ENCODE assay signal across 31 cellular contexts in the genomic region with DNA sequence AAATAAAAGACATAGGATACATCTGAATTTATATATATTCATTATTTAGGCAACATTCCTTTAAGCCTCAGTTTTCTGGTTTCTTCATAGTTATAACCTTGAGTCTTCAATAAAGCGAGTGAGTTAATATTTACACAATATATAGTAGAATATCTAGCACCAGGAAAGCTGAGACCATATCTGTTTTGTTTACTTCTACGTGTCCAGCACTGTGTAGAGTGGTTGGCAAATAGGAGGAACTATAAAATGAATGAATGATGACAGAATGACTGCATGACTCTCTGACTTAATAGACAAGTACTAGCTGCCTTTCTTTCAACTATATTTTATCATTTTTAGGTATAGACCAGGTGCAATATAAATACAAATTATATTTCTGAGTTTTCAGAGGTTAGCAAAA.
"Had no signal": no experiment of that assay in that cellular context is flagged by ENCODE, and none has a peak within 500 bp of the region (broad histone marks: within the 10 kb centered on the region; RNA-seq: fewer than 3 reads in every experiment).

No MANE protein-coding gene starts in this region.

- ATAC-seq: activated CD4-positive, alpha-beta T cell treated with anti-CD3 and anti-CD28 coated beads for 36 hours; activated CD8-positive, alpha-beta memory T cell treated with anti-CD3 and anti-CD28 coated beads, Interleukin-2, amount 10 ng/mL, durations not matched to agents 7 days and 5 days; activated CD8-positive, alpha-beta T cell treated with anti-CD3 and anti-CD28 coated beads, Interleukin-2, amount 10 ng/mL, durations not matched to agents 7 days and 5 days; activated naive CD8-positive, alpha-beta T cell treated with anti-CD3 and anti-CD28 coated beads, Interleukin-2, amount 50 U/mL, for 24 hours; body of pancreas; gastroesophageal sphincter; heart right ventricle; T-helper 17 cell had no signal

- H3K9me3 ChIP-seq: adrenal gland, body of pancreas, colonic mucosa, esophagus squamous epithelium, gastroesophageal sphincter had no signal

- H3K4me1 ChIP-seq: adrenal gland, body of pancreas, colonic mucosa, esophagus squamous epithelium, heart right ventricle had no signal

- H3K27ac ChIP-seq: adrenal gland, body of pancreas, cardiac muscle cell, colonic mucosa, epithelial cell of prostate, esophagus squamous epithelium, gastroesophageal sphincter, heart right ventricle, WERI-Rb-1 had no signal

- H3K27me3 ChIP-seq: adrenal gland, body of pancreas, cardiac muscle cell, colonic mucosa, esophagus squamous epithelium, gastroesophageal sphincter, heart right ventricle had no signal

- H3K4me3 ChIP-seq: adrenal gland, body of pancreas, cardiac muscle cell, colonic mucosa, esophagus squamous epithelium, gastroesophageal sphincter, heart right ventricle had no signal

- DNase-seq: activated B cell treated with CpG ODN at 0.5 μM for 24 hours; activated CD4-positive, alpha-beta memory T cell treated with anti-CD3 and anti-CD28 coated beads for 36 hours; activated CD4-positive, alpha-beta T cell treated with anti-CD3 and anti-CD28 coated beads for 36 hours; activated CD4-positive, alpha-beta T cell treated with anti-CD3 and anti-CD28 coated beads, Interleukin-2, amount 10 ng/mL, durations not matched to agents 24 days and 14 days; activated CD4-positive, CD25-positive, alpha-beta regulatory T cell treated with anti-CD3 and anti-CD28 coated beads, Interleukin-2, amount 50 U/mL, for 72 hours; activated CD8-positive, alpha-beta memory T cell treated with anti-CD3 and anti-CD28 coated beads, Interleukin-2, amount 10 ng/mL, durations not matched to agents 7 days and 5 days; activated CD8-positive, alpha-beta memory T cell treated with anti-CD3 and anti-CD28 coated beads, Interleukin-2, amount 50 U/mL, for 4 hours; activated CD8-positive, alpha-beta T cell treated with anti-CD3 and anti-CD28 coated beads, Interleukin-2, amount 10 ng/mL, durations not matched to agents 7 days and 5 days; activated effector memory CD4-positive, alpha-beta T cell treated with anti-CD3 and anti-CD28 coated beads, Interleukin-2, amount 50 U/mL, for 16 hours; activated naive CD4-positive, alpha-beta T cell treated with anti-CD3 and anti-CD28 coated beads for 36 hours; activated naive CD8-positive, alpha-beta T cell treated with anti-CD3 and anti-CD28 coated beads for 36 hours; activated naive CD8-positive, alpha-beta T cell treated with anti-CD3 and anti-CD28 coated beads, Interleukin-2, amount 50 U/mL, for 24 hours; activated T-cell treated with anti-CD3 and anti-CD28 coated beads, Interleukin-2, amount 50 U/mL, for 1 hour; activated T-cell treated with anti-CD3 and anti-CD28 coated beads, Interleukin-2, amount 50 U/mL, for 48 hours; adrenal gland; amygdala; aorta; body of pancreas; central memory CD4-positive, alpha-beta T cell; cerebellar nuclear complex; colonic mucosa; effector CD8-positive, alpha-beta T cell; esophagus squamous epithelium; foreskin melanocyte; heart right ventricle; T-helper 17 cell; T1000; WERI-Rb-1 had no signal

- H3K36me3 ChIP-seq: adrenal gland, cardiac muscle cell, colonic mucosa, esophagus squamous epithelium, gastroesophageal sphincter, heart right ventricle, WERI-Rb-1 had no signal
